8 cellular contexts compared by ENCODE assay signal in genomic region chr3:139937674-139938279, GRCh38. TPM values are rescaled to one million over a fixed set of nuclear protein-coding genes. Genes with fewer than 3 reads are reported as not detected.
A peak's percentile ranks its signal among the peaks of the same experiment; 100 is the strongest.
DNase-seq lines count a peak whose midpoint lies in the region; ATAC-seq and TF ChIP-seq lines count a peak whose summit lies in the region.
"Had no signal": no experiment of that assay in that cellular context is flagged by ENCODE, and none has a peak within 500 bp of the region (broad histone marks: within the 10 kb centered on the region; RNA-seq: fewer than 3 reads in every experiment).

No MANE protein-coding gene starts in this region.

- no peaks in the 10 kb centered on the region for H3K79me1 ChIP-seq in neuronal stem cell (ENCODE audit: low read depth, low read length)

- H3K9me3 ChIP-seq in Peyer's patch (no peaks in the 10 kb centered on the region), esophagus muscularis mucosa (no peaks in the 10 kb centered on the region), neuronal stem cell (replicated peaks in 1 of 2; ENCODE audit: control insufficient read depth in 2 of 2, insufficient read depth in 1 of 2, low read depth in 1 of 2, low read length in 2 of 2) (no peaks in the 10 kb centered on the region)

- H3K23ac ChIP-seq in neuronal stem cell (ENCODE audit: low read depth, low read length, poor library complexity): no peak overlapping the region

- no peak overlapping the region for H3K4ac ChIP-seq in neuronal stem cell (ENCODE audit: low read length)

- DNase-seq in EL (peak; percentile 22), KBM-7 (peak; percentile 41), Peyer's patch (peak in 1 of 3 donors; percentile 47), esophagus muscularis mucosa (ENCODE audit: extremely low spot score) (peak; percentile 81), neuronal stem cell (ENCODE audit: low spot score) (peak; percentile 17), T-helper 1 cell (no peak)

- H3K4me1 ChIP-seq in Peyer's patch (peaks cover 0 to 20% (median 4%) of the 10 kb centered on the region in 4 donors), esophagus muscularis mucosa (peaks cover 23 to 27% (median 24%) of the 10 kb centered on the region in 4 donors), neuronal stem cell (ENCODE audit: control insufficient read depth in 2 of 2, insufficient read depth in 1 of 2, low read depth in 1 of 2, low read length in 2 of 2) (peaks cover 7 to 8% of the 10 kb centered on the region in 2 donors)

- H3K27me3 ChIP-seq in Peyer's patch: peaks cover 0 to 14% of the 10 kb centered on the region in 2 donors
- peaks cover 0 to 63% (median 18%) of the 10 kb centered on the region in 4 donors for H3K27me3 ChIP-seq in esophagus muscularis mucosa
- peaks cover 8 to 47% (median 21%) of the 10 kb centered on the region in 3 experiments for H3K27me3 ChIP-seq in neuronal stem cell (ENCODE audit: control insufficient read depth in 3 of 3, insufficient read depth in 3 of 3, low read depth in 1 of 3, low read length in 3 of 3)

- TF ChIP-seq CTCF in Peyer's patch (IDR thresholded peaks at IDR 0.05) (peak in 5 of 6 experiments; percentile 3 to 43 (median 39)), esophagus muscularis mucosa (IDR thresholded peaks at IDR 0.05) (peak; percentile 58 to 76 (median 73))

- WGBS in esophagus muscularis mucosa: 8% methylated on average over 8 of the region's 8 CpGs
- WGBS in neuronal stem cell (ENCODE audit: extremely low coverage in 2 of 2, insufficient read length in 2 of 2, insufficient replicate concordance in 1 of 2), 2 donors: no CpG with 5 or more reads among the region's 8 CpGs

- H2BK15ac ChIP-seq in neuronal stem cell (ENCODE audit: low read length): no peak overlapping the region

- H3K4me2 ChIP-seq in neuronal stem cell (ENCODE audit: insufficient read depth, low read length, poor library complexity, severe bottlenecking): no peak overlapping the region

- no peak overlapping the region for H2AFZ ChIP-seq in neuronal stem cell (ENCODE audit: low read length)

- no peak overlapping the region for H2BK120ac ChIP-seq in neuronal stem cell (ENCODE audit: low read depth, low read length)

- no peak overlapping the region for H3K9ac ChIP-seq in neuronal stem cell (ENCODE audit: low read depth, low read length, poor library complexity)

- intact Hi-C loops in esophagus muscularis mucosa (cut with DNase I): loop anchor here (10.0 kb wide), 1 partner anchor 927 kb away; no protein-coding TSS in a partner anchor

- no peak overlapping the region for H3K27ac ChIP-seq in Peyer's patch
- H3K27ac ChIP-seq in esophagus muscularis mucosa (replicated peaks in 1 of 4): no peak overlapping the region
- H3K27ac ChIP-seq in neuronal stem cell (replicated peaks; ENCODE audit: low read length): no peak overlapping the region

- no peak overlapping the region for H2BK5ac ChIP-seq in neuronal stem cell (ENCODE audit: low read length)

- H3K4me3 ChIP-seq in Peyer's patch: no peak overlapping the region
- no peak overlapping the region for H3K4me3 ChIP-seq in esophagus muscularis mucosa
- H3K4me3 ChIP-seq in neuronal stem cell (ENCODE audit: low read length in 2 of 2): no peak overlapping the region

- no peak overlapping the region for H3K14ac ChIP-seq in neuronal stem cell (ENCODE audit: low read length)

- H3K36me3 ChIP-seq in Peyer's patch: no peaks in the 10 kb centered on the region
- H3K36me3 ChIP-seq in esophagus muscularis mucosa: no peaks in the 10 kb centered on the region
- no peaks in the 10 kb centered on the region for H3K36me3 ChIP-seq in neuronal stem cell (replicated peaks in 1 of 2; ENCODE audit: control insufficient read depth in 2 of 2, insufficient read depth in 2 of 2, low read length in 2 of 2)

- no peak overlapping the region for H2BK12ac ChIP-seq in neuronal stem cell (ENCODE audit: low read length)

- no peak for TF ChIP-seq EP300 in esophagus muscularis mucosa (IDR thresholded peaks at IDR 0.05)

- no peak overlapping the region for H4K8ac ChIP-seq in neuronal stem cell (ENCODE audit: low read depth, low read length)

- H3K18ac ChIP-seq in neuronal stem cell (ENCODE audit: low read length): no peak overlapping the region

- no peak for TF ChIP-seq POLR2A in Peyer's patch (IDR thresholded peaks at IDR 0.05)
- no peak for TF ChIP-seq POLR2A in esophagus muscularis mucosa (IDR thresholded peaks at IDR 0.05; ENCODE audit: low read depth)

- in situ Hi-C loops in KBM-7 (cut with MboI; ENCODE audit: low pct_unique_long_range_greater_than_20kb, low sequenced_read_pairs): no loop called here

- no peak overlapping the region for H2AK5ac ChIP-seq in neuronal stem cell (ENCODE audit: low read depth, low read length)

- no peak for ATAC-seq in GM19395 (IDR thresholded peaks at IDR 0.05; ENCODE audit: unreplicated experiment)

- H4K91ac ChIP-seq in neuronal stem cell (ENCODE audit: low read depth, low read length, poor library complexity): no peak overlapping the region

RNA-seq across cellular contexts. Expression of gene CLSTN2, which starts 2.8 kb away (rescaled TPM):
- 1 to 10 TPM; 2.7 to 5.0 (median 3.1) TPM for total RNA-seq in Peyer's patch
- 1 to 10 TPM; 3.7 to 9.5 (median 7.4) TPM for total RNA-seq in esophagus muscularis mucosa
- 0.36 TPM for polyA plus RNA-seq in neuronal stem cell (2013, experiment 1 of 2)
- polyA plus RNA-seq in neuronal stem cell (2013, experiment 2 of 2): 0.37 TPM
- total RNA-seq: activated CD8-positive, alpha-beta memory T cell treated with anti-CD3 and anti-CD28 coated beads for 36 hours had no signal

Comparison
In these comparisons a context has a peak if more than half of its experiments do, and no peak if none do; other contexts are left out.
1. DNase-seq: peak in EL (single experiment), KBM-7 (single experiment), esophagus muscularis mucosa (single experiment) and neuronal stem cell (single experiment); none in T-helper 1 cell (0 of 5).